In genomic region chr9:4617752-4618151, GRCh38 we compare ENCODE assay signal across 25 cellular contexts.
"Had no signal": no experiment of that assay in that cellular context is flagged by ENCODE, and none has a peak within 500 bp of the region (broad histone marks: within the 10 kb centered on the region; RNA-seq: fewer than 3 reads in every experiment).

No MANE protein-coding gene starts in this region.

- H3K27ac Mint-ChIP-seq: naive thymus-derived CD8-positive, alpha-beta T cell; stimulated activated memory B cell treated with anti-CD40 and anti-IgM and Interleukin-4, amounts not matched to agents 10 μg/mL and 1 μg/mL and 100 μg/mL, for 72 hours; stimulated activated naive CD8-positive, alpha-beta T cell treated with anti-CD3 and anti-CD28 coated beads, Interleukin-15, Interleukin-2, amounts not matched to agents 100 ng/mL and 50 ng/mL, for 24 hours had no signal

- H3K36me3 ChIP-seq: esophagus muscularis mucosa, gastrocnemius medialis, spleen, tibial nerve, vagina had no signal

- H3K4me3 Mint-ChIP-seq: naive thymus-derived CD8-positive, alpha-beta T cell; stimulated activated memory B cell treated with anti-CD40 and anti-IgM and Interleukin-4, amounts not matched to agents 10 μg/mL and 1 μg/mL and 100 μg/mL, for 72 hours; stimulated activated naive CD8-positive, alpha-beta T cell treated with anti-CD3 and anti-CD28 coated beads, Interleukin-15, Interleukin-2, amounts not matched to agents 100 ng/mL and 50 ng/mL, for 24 hours had no signal

- DNase-seq: dorsolateral prefrontal cortex; effector CD8-positive, alpha-beta T cell; gastrocnemius medialis; heart right ventricle; hypothalamus; islet precursor cell; mammary epithelial cell; mucosa of descending colon; naive thymus-derived CD8-positive, alpha-beta T cell; posterior cingulate gyrus; spleen; stimulated activated CD4-positive, alpha-beta T cell treated with anti-CD3 and anti-CD28 coated beads, Interleukin-15, amount 100 ng/mL, for 24 hours; stimulated activated CD4-positive, alpha-beta T cell treated with anti-CD3 and anti-CD28 coated beads, Interleukin-1b, Interleukin-23, amount 100 ng/mL, for 48 hours; stimulated activated CD4-positive, alpha-beta T cell treated with anti-CD3 and anti-CD28 coated beads, Interleukin-4, amount 100 ng/mL, for 24 hours; testis; upper lobe of right lung had no signal

- H3K4me1 Mint-ChIP-seq: stimulated activated memory B cell treated with anti-CD40 and anti-IgM and Interleukin-4, amounts not matched to agents 10 μg/mL and 1 μg/mL and 100 μg/mL, for 72 hours had no signal

- ATAC-seq: gastrocnemius medialis; heart right ventricle; left lobe of liver; mucosa of descending colon; naive thymus-derived CD8-positive, alpha-beta T cell; sciatic nerve; stimulated activated memory B cell treated with anti-CD40 and anti-IgM and Interleukin-4, amounts not matched to agents 10 μg/mL and 1 μg/mL and 100 μg/mL, for 72 hours; upper lobe of right lung had no signal

- H3K4me1 ChIP-seq: esophagus muscularis mucosa, gastrocnemius medialis, testis, tibial nerve, upper lobe of right lung had no signal

- FAIRE-seq: endometrium had no signal

- H3K36me3 Mint-ChIP-seq: stimulated activated memory B cell treated with anti-CD40 and anti-IgM and Interleukin-4, amounts not matched to agents 10 μg/mL and 1 μg/mL and 100 μg/mL, for 72 hours had no signal

- H3K27ac ChIP-seq: dorsolateral prefrontal cortex, epithelial cell of prostate, esophagus muscularis mucosa, gastrocnemius medialis, heart right ventricle, spleen, testis, tibial nerve, upper lobe of right lung, vagina had no signal

- H3K9me3 ChIP-seq: esophagus muscularis mucosa, gastrocnemius medialis, heart right ventricle, mucosa of descending colon, spleen, testis, tibial nerve, upper lobe of right lung, vagina had no signal

- H3K27me3 Mint-ChIP-seq: stimulated activated memory B cell treated with anti-CD40 and anti-IgM and Interleukin-4, amounts not matched to agents 10 μg/mL and 1 μg/mL and 100 μg/mL, for 72 hours; stimulated activated naive CD8-positive, alpha-beta T cell treated with anti-CD3 and anti-CD28 coated beads, Interleukin-15, Interleukin-2, amounts not matched to agents 100 ng/mL and 50 ng/mL, for 24 hours had no signal

- H3K27me3 ChIP-seq: dorsolateral prefrontal cortex, esophagus muscularis mucosa, gastrocnemius medialis, heart right ventricle, spleen, testis, tibial nerve, upper lobe of right lung, vagina had no signal

- H3K9me3 Mint-ChIP-seq: stimulated activated memory B cell treated with anti-CD40 and anti-IgM and Interleukin-4, amounts not matched to agents 10 μg/mL and 1 μg/mL and 100 μg/mL, for 72 hours; stimulated activated naive CD8-positive, alpha-beta T cell treated with anti-CD3 and anti-CD28 coated beads, Interleukin-15, Interleukin-2, amounts not matched to agents 100 ng/mL and 50 ng/mL, for 24 hours had no signal

- H3K4me3 ChIP-seq: dorsolateral prefrontal cortex, esophagus muscularis mucosa, gastrocnemius medialis, heart right ventricle, mucosa of descending colon, spleen, testis, tibial nerve, upper lobe of right lung, vagina had no signal
